In genomic region chr2:42132966-42133641, GRCh38 we compare ENCODE assay signal across 8 cellular contexts. TPM values are rescaled to one million over a fixed set of nuclear protein-coding genes. Genes with fewer than 3 reads are reported as not detected.
DNase-seq lines count a peak whose midpoint lies in the region; ATAC-seq and TF ChIP-seq lines count a peak whose summit lies in the region.

No MANE protein-coding gene starts in this region.

- DNase-seq in CD4-positive, alpha-beta memory T cell, result peak; percentile 92 to 99 (median 96)
- DNase-seq in activated T-cell treated with anti-CD3 and anti-CD28 coated beads for 48 hours (ENCODE audit: low read depth) (peak; percentile 81), erythroblast (lab: John Stamatoyannopoulos, UW) (peak; percentile 54 to 79)
- DNase-seq in naive thymus-derived CD4-positive, alpha-beta T cell, result peak; percentile 53 to 92 (median 78)
- peak; percentile 69 to 88 for DNase-seq in stimulated activated CD8-positive, alpha-beta memory T cell treated with anti-CD3 and anti-CD28 coated beads, Interleukin-7, amount 100 ng/mL, for 48 hours (ENCODE audit: extremely low read depth in 1 of 2, low read depth in 1 of 2)

- intact Hi-C loops in CD4-positive, alpha-beta memory T cell (cut with micrococcal nuclease), result loop anchor here (1.0 to 2.0 kb wide), 6 partner anchors 8 to 63 kb away; partner anchors contain the start of gene EML4
- intact Hi-C loops in naive thymus-derived CD4-positive, alpha-beta T cell (cut with micrococcal nuclease), result loop anchor here (1.0 to 2.0 kb wide), 9 partner anchors 8 to 64 kb away; partner anchors contain the start of gene EML4 (in 2 of the 2)

- no peaks in the 10 kb centered on the region for H4K20me1 ChIP-seq in OCI-LY3 (ENCODE audit: insufficient read depth, low read length)

- no peak for TF ChIP-seq POLR2A in erythroblast (IDR thresholded peaks at IDR 0.05; ENCODE audit: low read length)

- CTCF ChIA-PET in CD4-positive, alpha-beta memory T cell (lab: Charles Lee; ENCODE audit: partially characterized antibody), result interaction anchor here (0.7 to 13.5 kb wide), 22 partner anchors 9 to 195 kb away, joined by 3 to 173 read pairs (median 4); no protein-coding TSS in a partner anchor
- CTCF ChIA-PET in naive thymus-derived CD4-positive, alpha-beta T cell (lab: Charles Lee), result interaction anchor here (0.7 to 2.0 kb wide), 11 partner anchors 8 to 63 kb away, joined by 3 to 19 read pairs (median 6); partner anchors contain the start of gene EML4

- H3K27me3 Mint-ChIP-seq in CD4-positive, alpha-beta memory T cell, result no peaks in the 10 kb centered on the region
- no peaks in the 10 kb centered on the region for H3K27me3 Mint-ChIP-seq in naive thymus-derived CD4-positive, alpha-beta T cell

- peak overlapping the region; percentile 93 for H3K27ac ChIP-seq in CD4-positive, alpha-beta memory T cell (ENCODE audit: low read depth, low read length)
- H3K27ac ChIP-seq in OCI-LY3 (ENCODE audit: low read length), result no peak overlapping the region
- H3K27ac ChIP-seq in naive thymus-derived CD4-positive, alpha-beta T cell (ENCODE audit: low read depth, low read length), result peak overlapping the region; percentile 82

- H2AFZ ChIP-seq in OCI-LY3 (ENCODE audit: low read depth, low read length), result peak overlapping the region; percentile 59

- H3K79me2 ChIP-seq in OCI-LY3 (ENCODE audit: low read length), result no peaks in the 10 kb centered on the region

- H3K4me2 ChIP-seq in OCI-LY3 (ENCODE audit: low read length), result peak overlapping the region; percentile 89

- H3K27ac Mint-ChIP-seq in CD4-positive, alpha-beta memory T cell, result peak overlapping the region; percentile 88 to 100 (median 99)
- H3K27ac Mint-ChIP-seq in naive thymus-derived CD4-positive, alpha-beta T cell, result peak overlapping the region; percentile 68 to 98 (median 96)

- peak overlapping the region; percentile 58 to 88 (median 76) for H3K4me3 Mint-ChIP-seq in CD4-positive, alpha-beta memory T cell
- H3K4me3 Mint-ChIP-seq in naive thymus-derived CD4-positive, alpha-beta T cell, result peak overlapping the region; percentile 66 to 86 (median 76)

- peaks cover 99% of the 10 kb centered on the region for H3K4me1 ChIP-seq in CD4-positive, alpha-beta memory T cell (ENCODE audit: insufficient read depth, low read length)
- H3K4me1 ChIP-seq in OCI-LY3 (ENCODE audit: low read length), result peaks cover 56% of the 10 kb centered on the region
- H3K4me1 ChIP-seq in naive thymus-derived CD4-positive, alpha-beta T cell (ENCODE audit: control insufficient read depth in 2 of 2, insufficient read depth in 2 of 2, low read length in 2 of 2), result peaks cover 81 to 89% of the 10 kb centered on the region in 2 donors

- H3K36me3 ChIP-seq in CD4-positive, alpha-beta memory T cell (ENCODE audit: insufficient read depth, low read length), result no peaks in the 10 kb centered on the region
- no peaks in the 10 kb centered on the region for H3K36me3 ChIP-seq in OCI-LY3 (replicated peaks; ENCODE audit: low read depth, low read length)
- no peaks in the 10 kb centered on the region for H3K36me3 ChIP-seq in naive thymus-derived CD4-positive, alpha-beta T cell (ENCODE audit: control insufficient read depth in 2 of 3, insufficient read depth in 3 of 3, low read length in 3 of 3)

- H3K9me3 Mint-ChIP-seq in CD4-positive, alpha-beta memory T cell, result no peaks in the 10 kb centered on the region
- peaks cover 0 to 1% (median 0%) of the 10 kb centered on the region in 11 donors for H3K9me3 Mint-ChIP-seq in naive thymus-derived CD4-positive, alpha-beta T cell

- peak overlapping the region; percentile 16 to 21 for H3K4me3 ChIP-seq in CD4-positive, alpha-beta memory T cell (ENCODE audit: low read length in 2 of 2)
- peak overlapping the region; percentile 68 for H3K4me3 ChIP-seq in OCI-LY3 (ENCODE audit: low read length)
- H3K4me3 ChIP-seq in naive thymus-derived CD4-positive, alpha-beta T cell (ENCODE audit: low read length), result peak overlapping the region; percentile 38

- H3K27me3 ChIP-seq in CD4-positive, alpha-beta memory T cell (ENCODE audit: insufficient read depth, low read length), result no peaks in the 10 kb centered on the region
- peaks cover 33% of the 10 kb centered on the region for H3K27me3 ChIP-seq in OCI-LY3 (ENCODE audit: low read depth, low read length)
- no peaks in the 10 kb centered on the region for H3K27me3 ChIP-seq in naive thymus-derived CD4-positive, alpha-beta T cell (ENCODE audit: control insufficient read depth in 2 of 2, insufficient read depth in 2 of 2, low read length in 2 of 2)

- no peaks in the 10 kb centered on the region for H3K36me3 Mint-ChIP-seq in CD4-positive, alpha-beta memory T cell
- H3K36me3 Mint-ChIP-seq in naive thymus-derived CD4-positive, alpha-beta T cell, result peaks cover 0 to 4% (median 0%) of the 10 kb centered on the region in 5 donors

- no peaks in the 10 kb centered on the region for H3K9me3 ChIP-seq in CD4-positive, alpha-beta memory T cell (ENCODE audit: control insufficient read depth in 1 of 2, low read length in 2 of 2)
- no peaks in the 10 kb centered on the region for H3K9me3 ChIP-seq in OCI-LY3 (ENCODE audit: insufficient read depth, low read length)
- no peaks in the 10 kb centered on the region for H3K9me3 ChIP-seq in naive thymus-derived CD4-positive, alpha-beta T cell (ENCODE audit: control insufficient read depth in 2 of 3, low read length in 3 of 3)

- POLR2A ChIA-PET in CD4-positive, alpha-beta memory T cell (lab: Charles Lee; ENCODE audit: partially characterized antibody), result interaction anchor here (0.8 to 25.0 kb wide), 23 partner anchors 9 to 1089 kb away, joined by 3 to 1146 read pairs (median 5); partner anchors contain the start of gene COX7A2L
- POLR2A ChIA-PET in naive thymus-derived CD4-positive, alpha-beta T cell (lab: Charles Lee), result interaction anchor here (0.5 to 22.7 kb wide), 15 partner anchors 9 to 1016 kb away, joined by 3 to 636 read pairs (median 6); no protein-coding TSS in a partner anchor

- peaks cover 68 to 100% (median 88%) of the 10 kb centered on the region in 4 donors for H3K4me1 Mint-ChIP-seq in CD4-positive, alpha-beta memory T cell
- peaks cover 57 to 95% (median 93%) of the 10 kb centered on the region in 7 donors for H3K4me1 Mint-ChIP-seq in naive thymus-derived CD4-positive, alpha-beta T cell

- ATAC-seq in GM19463 (IDR thresholded peaks at IDR 0.05; ENCODE audit: unreplicated experiment) (peak; percentile 75), HG03575 (IDR thresholded peaks at IDR 0.05; ENCODE audit: extremely low read depth, insufficient number of reproducible peaks, low FRiP score, unreplicated experiment) (peak; percentile 76)
- ATAC-seq in naive thymus-derived CD4-positive, alpha-beta T cell, result peak; percentile 94

- H3K9ac ChIP-seq in OCI-LY3 (ENCODE audit: low read length), result 0 out of 2 replicates have a peak overlapping the region, but pooled peaks have one; percentile 8

- TF ChIP-seq CTCF in OCI-LY3 (IDR thresholded peaks at IDR 0.05; ENCODE audit: low read depth, low read length), result no peak

RNA-seq across cellular contexts. Expression of gene EML4, which starts 36.0 kb away (rescaled TPM):
- 100 to 1,000 TPM; 168 to 172 TPM for total RNA-seq in CD4-positive, alpha-beta memory T cell
- 100 to 1,000 TPM in 1 of 2 donors, 10 to 100 TPM in 1; 52.8 to 113 TPM for polyA plus RNA-seq in CD4-positive, alpha-beta memory T cell
- total RNA-seq in naive thymus-derived CD4-positive, alpha-beta T cell, result 100 to 1,000 TPM in 4 of 5 experiments, 10 to 100 TPM in 1; 91.1 to 167 (median 143) TPM
- polyA plus RNA-seq in naive thymus-derived CD4-positive, alpha-beta T cell, result 10 to 100 TPM; 64.9 to 69.3 TPM
